Comparison of ENCODE assay signal across 23 cellular contexts in genomic region chr6:45606831-45607400, GRCh38.
DNase-seq lines count a peak whose midpoint lies in the region; ATAC-seq, FAIRE-seq and TF ChIP-seq lines count a peak whose summit lies in the region.
"Had no signal": no experiment of that assay in that cellular context is flagged by ENCODE, and none has a peak within 500 bp of the region (broad histone marks: within the 10 kb centered on the region; RNA-seq: fewer than 3 reads in every experiment).

No MANE protein-coding gene starts in this region.

- WGBS in stomach, 5 donors = 49 to 72% (median 68%) methylated on average over 7 of the region's 7 CpGs

- DNase-seq in activated naive CD4-positive, alpha-beta T cell (lab: John Stamatoyannopoulos, UW) = no peak
- DNase-seq in RWPE2 (ENCODE audit: low spot score) (no peak), foreskin keratinocyte (no peak), stomach (no peak), ACHN (no peak), GM19239 (ENCODE audit: insufficient read length, low spot score) (no peak)
- DNase-seq: endodermal cell; HFFc6; immature natural killer cell; NCI-H1694 treated with DMSO at 0.1 percent for 48 hours; NCI-H226; nucleus accumbens; stimulated activated CD4-positive, alpha-beta T cell treated with anti-CD3 and anti-CD28 coated beads, Interleukin-15, amount 100 ng/mL, for 24 hours; testis had no signal

- intact Hi-C loops in stomach (cut with DNase I; ENCODE audit: low total_unique reads) = no loop called here

- no peaks in the 10 kb centered on the region for H3K9me3 ChIP-seq in RWPE2 (ENCODE audit: severe bottlenecking)
- peaks cover 0 to 8% (median 0%) of the 10 kb centered on the region in 4 donors for H3K9me3 ChIP-seq in stomach
- H3K9me3 ChIP-seq: A549, right atrium auricular region, testis had no signal

- peaks cover 12% of the 10 kb centered on the region for H3K4me1 Mint-ChIP-seq in activated naive CD4-positive, alpha-beta T cell treated with anti-CD3 and anti-CD28 coated beads, Interleukin-2, amount 50 U/mL, for 24 hours
- H3K4me1 Mint-ChIP-seq: brain, CD14-positive monocyte had no signal

- FAIRE-seq in GM19239 (lab: Jason Lieb, UNC) = no peak
- FAIRE-seq: A549, G401.6, HepG2 had no signal

- H3K27ac ChIP-seq in RWPE2 (ENCODE audit: poor library complexity, severe bottlenecking) (peak overlapping the region; percentile 83), foreskin keratinocyte (peak overlapping the region; percentile 89), stomach (peak overlapping the region in 4 of 5 donors; percentile 13 to 70 (median 45))
- H3K27ac ChIP-seq: A549, right atrium auricular region, testis had no signal

- H3K27ac Mint-ChIP-seq in activated naive CD4-positive, alpha-beta T cell treated with anti-CD3 and anti-CD28 coated beads, Interleukin-2, amount 50 U/mL, for 24 hours = peak overlapping the region; percentile 5
- H3K27ac Mint-ChIP-seq: activated T-helper 1 cell treated with anti-CD3 and anti-CD28 coated beads, Interleukin-12 subunit alpha, Interleukin-12 subunit beta, Interleukin-2, Interleukin-4 antibody, amounts not matched to agents 30 ng/mL and 10 ng/mL and 1 ng/mL, durations not matched to agents 14 hours and 24 hours and 36 hours; CD14-positive monocyte; endodermal cell; HFFc6; immature natural killer cell had no signal

- no peaks in the 10 kb centered on the region for H3K27me3 Mint-ChIP-seq in activated naive CD4-positive, alpha-beta T cell treated with anti-CD3 and anti-CD28 coated beads, Interleukin-2, amount 50 U/mL, for 24 hours

- TF ChIP-seq CTCF in RWPE2 (IDR thresholded peaks at IDR 0.05; ENCODE audit: poor library complexity, severe bottlenecking) (no peak), foreskin keratinocyte (conservative IDR thresholded peaks at IDR 0.05) (no peak), stomach (IDR thresholded peaks at IDR 0.05) (no peak)

- TF ChIP-seq POLR2A in stomach (IDR thresholded peaks at IDR 0.05) = no peak

- ATAC-seq in RWPE2 (ENCODE audit: low read depth) (no peak), foreskin keratinocyte (no peak), HG02759 (IDR thresholded peaks at IDR 0.05; ENCODE audit: unreplicated experiment) (no peak)
- ATAC-seq: HepG2 had no signal

- peaks cover 27% of the 10 kb centered on the region for H3K4me1 ChIP-seq in RWPE2 (ENCODE audit: insufficient read depth, poor library complexity, severe bottlenecking)
- H3K4me1 ChIP-seq in foreskin keratinocyte = peaks cover 14% of the 10 kb centered on the region
- peaks cover 0 to 17% (median 8%) of the 10 kb centered on the region in 4 donors for H3K4me1 ChIP-seq in stomach
- H3K4me1 ChIP-seq: A549, right atrium auricular region, testis had no signal

- in situ Hi-C loops in ACHN (cut with HindIII; ENCODE audit: low pct_ligation_motif_present, low pct_unique_long_range_greater_than_20kb, low sequenced_read_pairs) = no loop called here

- no peaks in the 10 kb centered on the region for H3K27me3 ChIP-seq in RWPE2 (ENCODE audit: insufficient read depth, poor library complexity, severe bottlenecking)
- H3K27me3 ChIP-seq in foreskin keratinocyte = no peaks in the 10 kb centered on the region
- H3K27me3 ChIP-seq in stomach = no peaks in the 10 kb centered on the region
- H3K27me3 ChIP-seq: right atrium auricular region, testis had no signal

- H3K9me3 Mint-ChIP-seq in activated naive CD4-positive, alpha-beta T cell treated with anti-CD3 and anti-CD28 coated beads, Interleukin-2, amount 50 U/mL, for 24 hours = peaks cover 17% of the 10 kb centered on the region
- H3K9me3 Mint-ChIP-seq: endodermal cell, HFFc6 had no signal

- H3K36me3 Mint-ChIP-seq in activated naive CD4-positive, alpha-beta T cell treated with anti-CD3 and anti-CD28 coated beads, Interleukin-2, amount 50 U/mL, for 24 hours = peaks cover 3% of the 10 kb centered on the region
- H3K36me3 Mint-ChIP-seq: brain, CD14-positive monocyte, immature natural killer cell had no signal

- H3K36me3 ChIP-seq in RWPE2 (ENCODE audit: low read depth) (no peaks in the 10 kb centered on the region), stomach (no peaks in the 10 kb centered on the region)
- H3K36me3 ChIP-seq: right atrium auricular region had no signal

- TF ChIP-seq EP300 in stomach (IDR thresholded peaks at IDR 0.05) = no peak

- no peak overlapping the region for H3K4me3 ChIP-seq in RWPE2 (ENCODE audit: severe bottlenecking)
- H3K4me3 ChIP-seq in stomach = no peak overlapping the region
- H3K4me3 ChIP-seq: A549, right atrium auricular region, testis had no signal

- H3K4me3 Mint-ChIP-seq in activated naive CD4-positive, alpha-beta T cell treated with anti-CD3 and anti-CD28 coated beads, Interleukin-2, amount 50 U/mL, for 24 hours = no peak overlapping the region
- H3K4me3 Mint-ChIP-seq: activated T-helper 1 cell treated with anti-CD3 and anti-CD28 coated beads, Interleukin-12 subunit alpha, Interleukin-12 subunit beta, Interleukin-2, Interleukin-4 antibody, amounts not matched to agents 30 ng/mL and 10 ng/mL and 1 ng/mL, durations not matched to agents 14 hours and 24 hours and 36 hours; brain; CD14-positive monocyte; endodermal cell; HFFc6; immature natural killer cell had no signal
